8 cellular contexts compared by ENCODE assay signal in genomic region chr5:139667730-139668063, GRCh38. TPM values are rescaled to one million over a fixed set of nuclear protein-coding genes. Genes with fewer than 3 reads are reported as not detected.
A peak's percentile ranks its signal among the peaks of the same experiment; 100 is the strongest.
DNase-seq lines count a peak whose midpoint lies in the region; ATAC-seq and TF ChIP-seq lines count a peak whose summit lies in the region.

No MANE protein-coding gene starts in this region.

- peak overlapping the region; percentile 35 for H3K56ac ChIP-seq in mesendoderm (ENCODE audit: low read length)

- peak overlapping the region; percentile 47 for H3K9ac ChIP-seq in mesendoderm (ENCODE audit: low read length)

- H3K4me2 ChIP-seq in mesendoderm (ENCODE audit: low read length): no peak overlapping the region

- H2AK5ac ChIP-seq in mesendoderm (ENCODE audit: low read length): no peak overlapping the region

- H3K36me3 ChIP-seq in ascending aorta (no peaks in the 10 kb centered on the region), mesendoderm (ENCODE audit: control insufficient read depth, insufficient read depth, low read length) (no peaks in the 10 kb centered on the region), aorta (ENCODE audit: control insufficient read depth in 1 of 2, insufficient read depth in 2 of 2, low read length in 1 of 2) (no peaks in the 10 kb centered on the region)

- no peak overlapping the region for H3K4ac ChIP-seq in mesendoderm (ENCODE audit: low read depth, low read length)

- H3K27me3 ChIP-seq in ascending aorta (no peaks in the 10 kb centered on the region), mesendoderm (ENCODE audit: insufficient read depth, low read length, poor library complexity) (no peaks in the 10 kb centered on the region), aorta (ENCODE audit: control insufficient read depth in 1 of 2, insufficient read depth in 2 of 2, low read length in 1 of 2) (no peaks in the 10 kb centered on the region)

- no peak overlapping the region for H2BK15ac ChIP-seq in mesendoderm (replicated peaks; ENCODE audit: low read depth)

- peaks cover 73% of the 10 kb centered on the region for H3K4me1 Mint-ChIP-seq in stimulated activated naive CD8-positive, alpha-beta T cell treated with anti-CD3 and anti-CD28 coated beads, Interleukin-15, Interleukin-2, amounts not matched to agents 100 ng/mL and 50 ng/mL, for 24 hours (ENCODE audit: low read depth)

- no peaks in the 10 kb centered on the region for H3K9me3 Mint-ChIP-seq in stimulated activated naive CD8-positive, alpha-beta T cell treated with anti-CD3 and anti-CD28 coated beads, Interleukin-15, Interleukin-2, amounts not matched to agents 100 ng/mL and 50 ng/mL, for 24 hours

- intact Hi-C loops in ascending aorta (cut with DNase I) (loop anchor here (1.0 kb wide), 1 partner anchor 17 kb away; no protein-coding TSS in a partner anchor), aorta (cut with DNase I) (no loop called here)

- peaks cover 99% of the 10 kb centered on the region for H3K79me2 ChIP-seq in mesendoderm (ENCODE audit: control insufficient read depth, insufficient read depth, low read length)

- no peak overlapping the region for H3K23ac ChIP-seq in mesendoderm (ENCODE audit: low read length)

- H3K4me1 ChIP-seq in ascending aorta (peaks cover 44 to 86% of the 10 kb centered on the region in 2 donors), mesendoderm (ENCODE audit: control insufficient read depth, low read depth, low read length) (peaks cover 34% of the 10 kb centered on the region), aorta (ENCODE audit: control insufficient read depth in 1 of 2, insufficient read depth in 2 of 2, low read length in 2 of 2) (peaks cover 0 to 6% of the 10 kb centered on the region in 2 donors)

- peak overlapping the region; percentile 51 for H3K4me3 Mint-ChIP-seq in stimulated activated naive CD8-positive, alpha-beta T cell treated with anti-CD3 and anti-CD28 coated beads, Interleukin-15, Interleukin-2, amounts not matched to agents 100 ng/mL and 50 ng/mL, for 24 hours

- no peak overlapping the region for H2BK5ac ChIP-seq in mesendoderm (ENCODE audit: low read length)

- H3K36me3 Mint-ChIP-seq in stimulated activated naive CD8-positive, alpha-beta T cell treated with anti-CD3 and anti-CD28 coated beads, Interleukin-15, Interleukin-2, amounts not matched to agents 100 ng/mL and 50 ng/mL, for 24 hours (ENCODE audit: low read depth): no peaks in the 10 kb centered on the region

- no peak overlapping the region for H4K5ac ChIP-seq in mesendoderm (ENCODE audit: low read length)

- peaks cover 27% of the 10 kb centered on the region for H3K79me1 ChIP-seq in mesendoderm (ENCODE audit: low read length)

- peak overlapping the region; percentile 51 to 62 for H3K4me3 ChIP-seq in ascending aorta
- H3K4me3 ChIP-seq in mesendoderm (ENCODE audit: low read length): no peak overlapping the region
- H3K4me3 ChIP-seq in aorta (ENCODE audit: low read length in 2 of 2): no peak overlapping the region

- no peak for ATAC-seq in stimulated activated naive CD8-positive, alpha-beta T cell treated with anti-CD3 and anti-CD28 coated beads, Interleukin-15, Interleukin-2, amounts not matched to agents 100 U/mL and 50 U/mL, for 24 hours
- ATAC-seq in aorta (ENCODE audit: low FRiP score) (no peak), HG03460 (IDR thresholded peaks at IDR 0.05; ENCODE audit: unreplicated experiment) (no peak), HG03039 (IDR thresholded peaks at IDR 0.05; ENCODE audit: unreplicated experiment) (no peak)

- H2BK120ac ChIP-seq in mesendoderm (ENCODE audit: low read depth, low read length): no peak overlapping the region

- H3K9me3 ChIP-seq in ascending aorta (no peaks in the 10 kb centered on the region), aorta (ENCODE audit: control insufficient read depth, low read length) (no peaks in the 10 kb centered on the region)

- H3K18ac ChIP-seq in mesendoderm (ENCODE audit: low read length): no peak overlapping the region

- H3K27ac ChIP-seq in ascending aorta (peak overlapping the region; percentile 96), mesendoderm (ENCODE audit: low read depth, low read length) (peak overlapping the region; percentile 39), aorta (ENCODE audit: low read depth in 1 of 2, low read length in 2 of 2) (peak overlapping the region; percentile 92 to 93)

- no CpG with 5 or more reads among the region's 5 CpGs for WGBS in mesendoderm (ENCODE audit: extremely low coverage, insufficient coverage, low lambda C conversion rate)
- WGBS in aorta, 2 donors: 8 to 19% methylated on average over 5 of the region's 5 CpGs

- no peak overlapping the region for H4K8ac ChIP-seq in mesendoderm (ENCODE audit: low read depth, low read length)

- no peak for TF ChIP-seq CTCF in ascending aorta (IDR thresholded peaks at IDR 0.05)

- DNase-seq in stimulated activated naive CD8-positive, alpha-beta T cell treated with anti-CD3 and anti-CD28 coated beads, Interleukin-15, Interleukin-2, amounts not matched to agents 100 U/mL and 50 U/mL, for 24 hours: no peak
- no peak for DNase-seq in ascending aorta (ENCODE audit: low spot score in 2 of 2)
- no peak for DNase-seq in mesendoderm
- no peak for DNase-seq in aorta
- DNase-seq in NCI-H446 (lab: John Stamatoyannopoulos, UW): no peak

- no peaks in the 10 kb centered on the region for H3K27me3 Mint-ChIP-seq in stimulated activated naive CD8-positive, alpha-beta T cell treated with anti-CD3 and anti-CD28 coated beads, Interleukin-15, Interleukin-2, amounts not matched to agents 100 ng/mL and 50 ng/mL, for 24 hours

- H3K27ac Mint-ChIP-seq in stimulated activated naive CD8-positive, alpha-beta T cell treated with anti-CD3 and anti-CD28 coated beads, Interleukin-15, Interleukin-2, amounts not matched to agents 100 ng/mL and 50 ng/mL, for 24 hours: no peak overlapping the region

RNA-seq across cellular contexts. Expression of gene CXXC5, which starts 19.5 kb away (rescaled TPM):
- total RNA-seq in ascending aorta: 41.9 TPM
- polyA plus RNA-seq in mesendoderm (2013, experiment 1 of 2): 90.1 TPM
- polyA plus RNA-seq in mesendoderm (2013, experiment 2 of 2): 88.3 TPM
- total RNA-seq in aorta: 10 to 100 TPM; 40.0 to 75.8 TPM
- polyA plus RNA-seq in aorta: 10 to 100 TPM; 21.2 to 31.5 TPM

Comparison
In these comparisons a context has a peak if more than half of its experiments do, and no peak if none do; other contexts are left out.
1. H3K27ac ChIP-seq: peak in every context shown above with its lines; median percentile 96 in ascending aorta; 92 in aorta; 39 in mesendoderm.
2. H3K4me3 ChIP-seq: peak in ascending aorta (2 of 2); none in mesendoderm (single experiment) and aorta (0 of 2).